In the genomic region with DNA sequence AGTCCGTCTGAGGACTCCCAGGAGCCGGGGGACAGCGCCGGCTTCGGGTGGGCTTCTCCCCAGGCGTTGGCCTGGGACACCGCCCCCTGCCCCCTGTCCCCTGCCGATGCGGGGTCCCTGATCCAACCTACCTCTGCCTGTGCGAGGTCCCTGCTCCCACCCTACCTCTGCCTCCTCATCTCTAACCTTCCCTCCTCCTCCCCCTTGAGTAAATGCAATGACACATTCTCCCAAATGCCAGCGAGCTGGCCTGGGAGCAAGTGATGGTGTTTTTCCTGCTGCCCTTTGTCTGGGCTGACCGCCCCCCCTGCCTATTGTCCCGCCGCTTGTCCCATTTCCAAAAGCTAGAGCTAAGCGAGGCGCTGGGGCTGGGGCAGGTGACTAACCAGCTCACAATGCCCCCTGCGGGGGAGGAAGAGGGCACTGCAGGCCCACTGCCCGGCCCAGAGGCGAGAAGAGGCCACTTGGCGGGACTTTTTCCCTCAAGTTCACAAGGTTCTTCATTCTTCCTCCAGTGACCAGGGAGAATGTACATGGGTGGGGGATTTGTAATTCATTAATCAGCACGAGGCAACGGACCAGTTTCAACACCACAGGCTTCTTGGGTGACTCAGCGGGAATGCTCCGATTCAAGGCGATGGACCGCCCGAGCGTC, we compare ENCODE assay signal across 8 cellular contexts. TPM values are rescaled to one million over a fixed set of nuclear protein-coding genes. Genes with fewer than 3 reads are reported as not detected.
DNase-seq lines count a peak whose midpoint lies in the region; ATAC-seq and TF ChIP-seq lines count a peak whose summit lies in the region.

No MANE protein-coding gene starts in this region.

- peaks cover 80% of the 10 kb centered on the region for H3K27me3 ChIP-seq in BLaER1
- no peaks in the 10 kb centered on the region for H3K27me3 ChIP-seq in Panc1 (ENCODE audit: control insufficient read depth, insufficient read depth, low read length)
- peaks cover 36% of the 10 kb centered on the region for H3K27me3 ChIP-seq in left ventricle myocardium inferior (ENCODE audit: low read depth)
- H3K27me3 ChIP-seq in psoas muscle (ENCODE audit: insufficient read depth in 3 of 3, low read length in 2 of 3), result peaks cover 0 to 38% (median 8%) of the 10 kb centered on the region in 3 donors

- H3K36me3 ChIP-seq in BLaER1 (no peaks in the 10 kb centered on the region), Panc1 (ENCODE audit: control insufficient read depth, insufficient read depth, low read length) (no peaks in the 10 kb centered on the region; the same call in 1 of the 2 replicates), left ventricle myocardium inferior (no peaks in the 10 kb centered on the region), psoas muscle (ENCODE audit: insufficient read depth in 1 of 2, low read depth in 1 of 2) (no peaks in the 10 kb centered on the region)

- H3K9me3 ChIP-seq in BLaER1 (no peaks in the 10 kb centered on the region), Panc1 (ENCODE audit: control insufficient read depth, insufficient read depth, low read depth, low read length) (no peaks in the 10 kb centered on the region), left ventricle myocardium inferior (replicated peaks) (no peaks in the 10 kb centered on the region), psoas muscle (no peaks in the 10 kb centered on the region)

- TF ChIP-seq CTCF in Panc1 (IDR thresholded peaks at IDR 0.05) (no peak; the same call in 1 of the 2 replicates), left ventricle myocardium inferior (IDR thresholded peaks at IDR 0.05; ENCODE audit: borderline replicate concordance) (peak; percentile 60), psoas muscle (IDR thresholded peaks at IDR 0.05) (peak; percentile 42)

- no TSS peak for BruUV-seq in Panc1 (replicated peaks; lab: Mats Ljungman, UMichigan)

- peak overlapping the region; percentile 74 for H3K4me3 ChIP-seq in BLaER1
- H3K4me3 ChIP-seq in Panc1 (ENCODE audit: low read depth in 2 of 2, low read length in 2 of 2), result peak overlapping the region; percentile 65 to 69
- H3K4me3 ChIP-seq in left ventricle myocardium inferior, result peak overlapping the region; percentile 82
- peak overlapping the region; percentile 76 for H3K4me3 ChIP-seq in psoas muscle

- peak; percentile 80 for DNase-seq in Panc1 (ENCODE audit: low read depth, low spot score)
- peak; percentile 87 for DNase-seq in amniotic stem cell (lab: John Stamatoyannopoulos, UW)
- DNase-seq in left ventricle myocardium inferior, result peak; percentile 53
- DNase-seq in psoas muscle, result peak; percentile 84 to 85
- no peak for DNase-seq in NCI-H1105 (lab: John Stamatoyannopoulos, UW)

- in situ Hi-C loops in Panc1 (cut with HindIII; ENCODE audit: low pct_unique_long_range_greater_than_20kb, low sequenced_read_pairs), result no loop called here

- CTCF ChIA-PET in Panc1 (lab: Charles Lee), result interaction anchor here (0.5 to 6.9 kb wide), 4 partner anchors 7 to 107 kb away, joined by 5 to 58 read pairs (median 16); no protein-coding TSS in a partner anchor

- H4K20me1 ChIP-seq in BLaER1, result peaks cover 40% of the 10 kb centered on the region

- intact Hi-C loops in Panc1 (cut with micrococcal nuclease; ENCODE audit: unreplicated experiment), result no loop called here
- intact Hi-C loops in left ventricle myocardium inferior (cut with micrococcal nuclease), result no loop called here
- intact Hi-C loops in psoas muscle (cut with DNase I), result no loop called here

- POLR2A ChIA-PET in Panc1 (lab: Charles Lee), result interaction anchor here (0.8 to 2.2 kb wide), 5 partner anchors 8 to 27 kb away, joined by 6 to 32 read pairs (median 11); partner anchors contain the start of genes POLD4 and PPP1CA

- 15 to 27% (median 26%) methylated on average over 19 to 28 of the region's 28 CpGs for WGBS in psoas muscle, 3 donors

- peak overlapping the region; percentile 99 for H3K4me2 ChIP-seq in BLaER1

- no peak overlapping the region; the same call in 1 of the 2 replicates for H3K9ac ChIP-seq in BLaER1

- H3K4me1 ChIP-seq in BLaER1 (peaks cover 80% of the 10 kb centered on the region), Panc1 (ENCODE audit: control insufficient read depth, insufficient read depth, low read length) (peaks cover 73% of the 10 kb centered on the region), left ventricle myocardium inferior (peaks cover 43% of the 10 kb centered on the region), psoas muscle (peaks cover 16% of the 10 kb centered on the region)

- peak; percentile 34 for ATAC-seq in GM19463 (IDR thresholded peaks at IDR 0.05; ENCODE audit: unreplicated experiment)
- peak; percentile 67 for ATAC-seq in Panc1
- ATAC-seq in psoas muscle, result peak; percentile 70 to 82 (median 79)
- no peak for ATAC-seq in GM18498 (IDR thresholded peaks at IDR 0.05; ENCODE audit: unreplicated experiment)

- H3K27ac ChIP-seq in BLaER1, result no peak overlapping the region
- peak overlapping the region; percentile 98 for H3K27ac ChIP-seq in Panc1 (ENCODE audit: low read length)
- H3K27ac ChIP-seq in left ventricle myocardium inferior (replicated peaks), result peak overlapping the region; percentile 91
- peak overlapping the region; percentile 65 for H3K27ac ChIP-seq in psoas muscle

RNA-seq across cellular contexts. Expression of gene CLCF1, which starts 0.6 kb away (rescaled TPM):
- 9.3 TPM for total RNA-seq in Panc1 (2021; ENCODE audit: unreplicated experiment)
- polyA plus RNA-seq in Panc1 (2012; ENCODE audit: insufficient read length), result 9.0 TPM
- total RNA-seq in left ventricle myocardium inferior, result 0.82 TPM
- total RNA-seq in psoas muscle, result 1 to 10 TPM in 1 of 4 donors, under 1 TPM in 3; 0.44 to 1.5 (median 0.82) TPM
- polyA plus RNA-seq in psoas muscle, result 1 to 10 TPM in 1 of 3 donors, under 1 TPM in 2; 0.47 to 6.5 (median 0.62) TPM

RNA-seq across cellular contexts. Expression of gene RAD9A, which starts 17.7 kb away (rescaled TPM):
- total RNA-seq in Panc1 (2021; ENCODE audit: unreplicated experiment) (33.1 TPM), left ventricle myocardium inferior (7.0 TPM), psoas muscle (1 to 10 TPM; 1.8 to 6.7 (median 5.8) TPM)
- 24.4 TPM for polyA plus RNA-seq in Panc1 (2012; ENCODE audit: insufficient read length)
- 10 to 100 TPM in 2 of 3 donors, 1 to 10 TPM in 1; 7.1 to 12.3 (median 10.1) TPM for polyA plus RNA-seq in psoas muscle

RNA-seq across cellular contexts. Expression of gene POLD4, which starts 20.7 kb away (rescaled TPM):
- total RNA-seq in Panc1 (2021; ENCODE audit: unreplicated experiment) (78.7 TPM), left ventricle myocardium inferior (47.0 TPM), psoas muscle (10 to 100 TPM; 31.8 to 89.8 (median 56.1) TPM)
- 119 TPM for polyA plus RNA-seq in Panc1 (2012; ENCODE audit: insufficient read length)
- polyA plus RNA-seq in psoas muscle, result 10 to 100 TPM; 72.6 to 74.9 (median 73.3) TPM

RNA-seq across cellular contexts. Expression of gene PPP1CA, which starts 27.6 kb away (rescaled TPM):
- total RNA-seq in Panc1 (2021; ENCODE audit: unreplicated experiment) (361 TPM), left ventricle myocardium inferior (86.0 TPM), psoas muscle (100 to 1,000 TPM in 1 of 4 donors, 10 to 100 TPM in 3; 72.6 to 113 (median 86.6) TPM)
- 412 TPM for polyA plus RNA-seq in Panc1 (2012; ENCODE audit: insufficient read length)
- polyA plus RNA-seq in psoas muscle, result 100 to 1,000 TPM; 108 to 191 (median 147) TPM

RNA-seq across cellular contexts. Expression of gene TBC1D10C, which starts 29.8 kb away (rescaled TPM):
- 0.33 TPM for total RNA-seq in Panc1 (2021; ENCODE audit: unreplicated experiment)
- polyA plus RNA-seq in Panc1 (2012; ENCODE audit: insufficient read length), result 0.68 TPM
- total RNA-seq in left ventricle myocardium inferior, result 1.0 TPM
- 1 to 10 TPM in 3 of 4 donors, under 1 TPM in 1; 0.65 to 1.6 (median 1.2) TPM for total RNA-seq in psoas muscle
- polyA plus RNA-seq in psoas muscle, result under 1 TPM; 0.25 to 0.52 (median 0.34) TPM
